ENCODE assay signal across 2 cellular contexts in genomic region chr7:137873979-137874378, GRCh38.
TF ChIP-seq lines count a peak whose summit lies in the region.

No MANE protein-coding gene starts in this region.

TF ChIP-seq in GM12878, 131 proteins besides CTCF, POLR2A, EP300 and RAD21:
- TF ChIP-seq MEF2B (IDR thresholded peaks at IDR 0.05; ENCODE audit: partially characterized antibody, poor library complexity, severe bottlenecking) (no peak), GABPA (IDR thresholded peaks at IDR 0.05; ENCODE audit: low read depth) (no peak), MTA3 (IDR thresholded peaks at IDR 0.05; ENCODE audit: borderline replicate concordance, low read length) (no peak), SUZ12 (IDR thresholded peaks at IDR 0.05; ENCODE audit: unreplicated experiment) (no peak), HDGF (IDR thresholded peaks at IDR 0.05) (no peak), CUX1 (IDR thresholded peaks at IDR 0.05; ENCODE audit: insufficient replicate concordance, low read depth, low read length) (no peak), IRF4 (IDR thresholded peaks at IDR 0.05; ENCODE audit: low read depth, low read length) (no peak), ZNF217 (IDR thresholded peaks at IDR 0.05) (no peak), SRF (IDR thresholded peaks at IDR 0.05; ENCODE audit: low read depth in 2 of 2, low read length in 2 of 2) (no peak), SP1 (IDR thresholded peaks at IDR 0.05; ENCODE audit: low read depth, low read length) (no peak), ZBTB11 (CRISPR knock-in tag; IDR thresholded peaks at IDR 0.05) (no peak), HCFC1 (IDR thresholded peaks at IDR 0.05; ENCODE audit: low read length) (no peak), ZNF622 (IDR thresholded peaks at IDR 0.05) (no peak), SMARCA5 (IDR thresholded peaks at IDR 0.05) (no peak), PKNOX1 (IDR thresholded peaks at IDR 0.05) (no peak)
TF ChIP-seq in GM12878: peak in this region for 0.

TF ChIP-seq in WTC11, 78 proteins besides CTCF, POLR2A, EP300 and RAD21:
- TF ChIP-seq RORB (CRISPR knock-in tag; IDR thresholded peaks at IDR 0.05): no peak
- TF ChIP-seq ZNF532 (CRISPR knock-in tag; IDR thresholded peaks at IDR 0.05; ENCODE audit: borderline replicate concordance): no peak
- TF ChIP-seq NR1H2 (CRISPR knock-in tag; IDR thresholded peaks at IDR 0.05): no peak
- no peak for TF ChIP-seq ZNF281 (CRISPR knock-in tag; IDR thresholded peaks at IDR 0.05)
- TF ChIP-seq HMGA2 (CRISPR knock-in tag; IDR thresholded peaks at IDR 0.05): no peak
- TF ChIP-seq PRRX2 (CRISPR knock-in tag; IDR thresholded peaks at IDR 0.05): no peak
- no peak for TF ChIP-seq EMX1 (CRISPR knock-in tag; IDR thresholded peaks at IDR 0.05)
